8 cellular contexts compared by ENCODE assay signal in genomic region chr2:176947754-176948153, GRCh38.
"Had no signal": no experiment of that assay in that cellular context is flagged by ENCODE, and none has a peak within 500 bp of the region (broad histone marks: within the 10 kb centered on the region; RNA-seq: fewer than 3 reads in every experiment).

No MANE protein-coding gene starts in this region.

- H3K27ac ChIP-seq: GM23248 had no signal

- H3K9me3 ChIP-seq: HAP-1 had no signal

- ATAC-seq: HCT116, K562 had no signal

- H3K4me1 ChIP-seq: HAP-1 had no signal

- DNase-seq: GM23248, GOT3, H7, IMR-90, KG1 had no signal

- H2AFZ ChIP-seq: GM23248 had no signal

- H3K4me3 ChIP-seq: GM23248, HAP-1, K562 had no signal

- H3K36me3 ChIP-seq: HAP-1 had no signal

- FAIRE-seq: K562 had no signal

- H3K9ac ChIP-seq: GM23248 had no signal
